Comparison of ENCODE assay signal across 37 cellular contexts in genomic region chr3:25142609-25143355, GRCh38.
"Had no signal": no experiment of that assay in that cellular context is flagged by ENCODE, and none has a peak within 500 bp of the region (broad histone marks: within the 10 kb centered on the region; RNA-seq: fewer than 3 reads in every experiment).

No MANE protein-coding gene starts in this region.

- H3K4me3 Mint-ChIP-seq: activated CD8-positive, alpha-beta T cell treated with anti-CD3 and anti-CD28 coated beads, Interleukin-2, amount 10 ng/mL, durations not matched to agents 7 days and 5 days; activated naive CD4-positive, alpha-beta T cell treated with anti-CD3 and anti-CD28 coated beads, Interleukin-2, amount 50 U/mL, for 24 hours; activated naive CD8-positive, alpha-beta T cell treated with anti-CD3 and anti-CD28 coated beads, Interleukin-2, amount 10 ng/mL, durations not matched to agents 7 days and 5 days; activated T-cell treated with anti-CD3 and anti-CD28 coated beads, Interleukin-2, amount 50 U/mL, for 24 hours; IgD-negative memory B cell had no signal

- H3K27me3 Mint-ChIP-seq: activated naive CD8-positive, alpha-beta T cell treated with anti-CD3 and anti-CD28 coated beads, Interleukin-2, amount 10 ng/mL, durations not matched to agents 7 days and 5 days; activated T-cell treated with anti-CD3 and anti-CD28 coated beads, Interleukin-2, amount 50 U/mL, for 24 hours; IgD-negative memory B cell had no signal

- ATAC-seq: activated CD8-positive, alpha-beta T cell treated with anti-CD3 and anti-CD28 coated beads, Interleukin-2, amount 10 ng/mL, durations not matched to agents 7 days and 5 days; body of pancreas; Panc1 had no signal

- H3K36me3 ChIP-seq: adrenal gland, breast epithelium, MG63, SJSA1 had no signal

- H3K27ac ChIP-seq: adrenal gland, body of pancreas, breast epithelium, SJSA1, VCaP had no signal

- H3K4me1 Mint-ChIP-seq: activated naive CD4-positive, alpha-beta T cell treated with anti-CD3 and anti-CD28 coated beads, Interleukin-2, amount 50 U/mL, for 24 hours; activated naive CD8-positive, alpha-beta T cell treated with anti-CD3 and anti-CD28 coated beads, Interleukin-2, amount 10 ng/mL, durations not matched to agents 7 days and 5 days; IgD-negative memory B cell had no signal

- H3K9me3 Mint-ChIP-seq: activated naive CD4-positive, alpha-beta T cell treated with anti-CD3 and anti-CD28 coated beads, Interleukin-2, amount 50 U/mL, for 24 hours; activated T-cell treated with anti-CD3 and anti-CD28 coated beads, Interleukin-2, amount 50 U/mL, for 24 hours had no signal

- H3K4me1 ChIP-seq: adrenal gland, body of pancreas, SJSA1 had no signal

- H3K27me3 ChIP-seq: adrenal gland, body of pancreas, breast epithelium, MG63, SJSA1 had no signal

- H3K4me3 ChIP-seq: adrenal gland, body of pancreas, breast epithelium, MG63, SJSA1 had no signal

- H3K36me3 Mint-ChIP-seq: activated naive CD4-positive, alpha-beta T cell treated with anti-CD3 and anti-CD28 coated beads, Interleukin-2, amount 50 U/mL, for 24 hours; activated naive CD8-positive, alpha-beta T cell treated with anti-CD3 and anti-CD28 coated beads, Interleukin-2, amount 10 ng/mL, durations not matched to agents 7 days and 5 days; IgD-negative memory B cell had no signal

- H3K27ac Mint-ChIP-seq: activated CD8-positive, alpha-beta T cell treated with anti-CD3 and anti-CD28 coated beads, Interleukin-2, amount 10 ng/mL, durations not matched to agents 7 days and 5 days; activated naive CD4-positive, alpha-beta T cell treated with anti-CD3 and anti-CD28 coated beads, Interleukin-2, amount 50 U/mL, for 24 hours; activated naive CD8-positive, alpha-beta T cell treated with anti-CD3 and anti-CD28 coated beads, Interleukin-2, amount 10 ng/mL, durations not matched to agents 7 days and 5 days; activated T-cell treated with anti-CD3 and anti-CD28 coated beads, Interleukin-2, amount 50 U/mL, for 24 hours; activated T-helper 2 cell treated with anti-CD3 and anti-CD28 coated beads, Interferon-gamma antibody, Interleukin-2, Interleukin-4, amounts not matched to agents 10 μg/mL and 5 μg/mL and 100 μg/mL, durations not matched to agents 14 hours and 24 hours and 36 hours; IgD-negative memory B cell had no signal

- DNase-seq: activated CD4-positive, alpha-beta T cell treated with anti-CD3 and anti-CD28 coated beads for 1 hour; activated CD4-positive, alpha-beta T cell treated with anti-CD3 and anti-CD28 coated beads for 48 hours; activated CD4-positive, alpha-beta T cell treated with anti-CD3 and anti-CD28 coated beads, Interleukin-2, amount 50 U/mL, for 48 hours; activated CD4-positive, CD25-positive, alpha-beta regulatory T cell; activated CD8-positive, alpha-beta T cell treated with anti-CD3 and anti-CD28 coated beads, Interleukin-2, amount 10 ng/mL, durations not matched to agents 7 days and 5 days; activated gamma-delta T cell; activated naive CD4-positive, alpha-beta T cell treated with Interleukin-2 at 50 U/mL for 16 hours; activated naive CD8-positive, alpha-beta T cell treated with anti-CD3 and anti-CD28 coated beads, Interleukin-2, amount 10 ng/mL, durations not matched to agents 7 days and 5 days; activated T-cell treated with anti-CD3 and anti-CD28 coated beads, Interleukin-2, amount 50 U/mL, for 24 hours; adrenal gland; body of pancreas; caudate nucleus; cerebellar nuclear complex; Kasumi-1; KBM-7; MG63; NCI-H1048; NCI-H1105 treated with DMSO at 0.1 percent for 48 hours; NCI-H1436; NCI-H1694; NCI-H1930; NCI-H2081 treated with DMSO at 0.1 percent for 48 hours; NCI-H226; NCI-H446 treated with DMSO at 0.1 percent for 48 hours; NCI-H524; SHP77; SW 1271; T-helper 1 cell; T-helper 2 cell; T-helper 9 cell had no signal

- H3K9me3 ChIP-seq: adrenal gland, body of pancreas, breast epithelium, MG63, SJSA1 had no signal
